In the genomic region with DNA sequence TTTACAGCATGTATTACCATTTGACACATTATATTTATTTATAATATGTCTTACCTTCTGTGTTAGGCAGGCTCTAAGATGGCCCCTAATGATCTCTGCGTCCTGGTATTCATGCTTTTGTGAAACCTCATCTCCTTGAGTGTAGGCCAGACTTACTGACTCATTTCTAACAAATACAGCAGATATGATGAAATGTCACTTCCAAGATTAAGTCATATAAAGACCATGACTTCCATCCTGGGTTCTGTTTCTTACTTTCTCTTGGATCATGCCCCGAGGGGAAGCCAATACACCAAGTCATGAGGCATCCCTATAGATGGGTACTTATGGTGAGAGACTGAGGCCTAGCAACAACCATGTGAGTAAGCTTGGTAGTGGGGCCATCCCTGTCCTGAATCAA, we compare ENCODE assay signal across 20 cellular contexts. TPM values are rescaled to one million over a fixed set of nuclear protein-coding genes. Genes with fewer than 3 reads are reported as not detected.
DNase-seq lines count a peak whose midpoint lies in the region; ATAC-seq, FAIRE-seq and TF ChIP-seq lines count a peak whose summit lies in the region.
"Had no signal": no experiment of that assay in that cellular context is flagged by ENCODE, and none has a peak within 500 bp of the region (broad histone marks: within the 10 kb centered on the region; RNA-seq: fewer than 3 reads in every experiment).

No MANE protein-coding gene starts in this region.

- H3K4me1 ChIP-seq in astrocyte (ENCODE audit: insufficient read depth, low read length) (no peaks in the 10 kb centered on the region), foreskin keratinocyte (no peaks in the 10 kb centered on the region)
- H3K4me1 ChIP-seq in naive thymus-derived CD4-positive, alpha-beta T cell (ENCODE audit: control insufficient read depth in 2 of 2, insufficient read depth in 2 of 2, low read length in 2 of 2): no peaks in the 10 kb centered on the region

- no peak overlapping the region for H3K9ac ChIP-seq in astrocyte (ENCODE audit: low read length)
- H3K9ac ChIP-seq: BLaER1 treated with 17β-estradiol and CSF1 and Interleukin-3, amounts not matched to agents 10 nM and 100 nM had no signal

- H3K27ac ChIP-seq in astrocyte (ENCODE audit: low read depth, low read length): peak overlapping the region; percentile 69
- H3K27ac ChIP-seq in foreskin keratinocyte: no peak overlapping the region
- no peak overlapping the region for H3K27ac ChIP-seq in naive thymus-derived CD4-positive, alpha-beta T cell (ENCODE audit: low read depth, low read length)
- H3K27ac ChIP-seq: coronary artery, vagina had no signal

- CTCF ChIA-PET in AG04449 (lab: Yijun Ruan, JAX): no interaction called here
- CTCF ChIA-PET in activated CD4-positive, alpha-beta T cell treated with anti-CD3 and anti-CD28 coated beads, Interleukin-2, amount 10 ng/mL, durations not matched to agents 7 days and 5 days (lab: Charles Lee): no interaction called here
- CTCF ChIA-PET in naive thymus-derived CD4-positive, alpha-beta T cell (lab: Charles Lee): interaction anchor here (0.6 kb wide), 1 partner anchor 9 kb away, joined by 3 read pairs; no protein-coding TSS in a partner anchor

- H3K27ac Mint-ChIP-seq in HFFc6: peak overlapping the region; percentile 92
- peak overlapping the region; percentile 82 for H3K27ac Mint-ChIP-seq in astrocyte (ENCODE audit: unreplicated experiment)
- no peak overlapping the region for H3K27ac Mint-ChIP-seq in activated CD4-positive, alpha-beta T cell treated with anti-CD3 and anti-CD28 coated beads, Interleukin-2, amount 10 ng/mL, durations not matched to agents 7 days and 5 days
- no peak overlapping the region for H3K27ac Mint-ChIP-seq in naive thymus-derived CD4-positive, alpha-beta T cell
- H3K27ac Mint-ChIP-seq in activated T-helper 1 cell treated with anti-CD3 and anti-CD28 coated beads, Interleukin-12 subunit alpha, Interleukin-12 subunit beta, Interleukin-2, Interleukin-4 antibody, amounts not matched to agents 30 ng/mL and 10 ng/mL and 1 ng/mL, durations not matched to agents 14 hours and 24 hours and 36 hours: no peak overlapping the region
- H3K27ac Mint-ChIP-seq: progenitor cell of endocrine pancreas had no signal

- H3K27me3 Mint-ChIP-seq in HFFc6 (ENCODE audit: insufficient read depth): no peaks in the 10 kb centered on the region
- no peaks in the 10 kb centered on the region for H3K27me3 Mint-ChIP-seq in astrocyte (ENCODE audit: low read depth, unreplicated experiment)
- no peaks in the 10 kb centered on the region for H3K27me3 Mint-ChIP-seq in activated CD4-positive, alpha-beta T cell treated with anti-CD3 and anti-CD28 coated beads, Interleukin-2, amount 10 ng/mL, durations not matched to agents 7 days and 5 days
- H3K27me3 Mint-ChIP-seq in naive thymus-derived CD4-positive, alpha-beta T cell: peaks cover 0 to 3% (median 0%) of the 10 kb centered on the region in 5 donors
- peaks cover 3% of the 10 kb centered on the region for H3K27me3 Mint-ChIP-seq in activated T-helper 1 cell treated with anti-CD3 and anti-CD28 coated beads, Interleukin-12 subunit alpha, Interleukin-12 subunit beta, Interleukin-2, Interleukin-4 antibody, amounts not matched to agents 30 ng/mL and 10 ng/mL and 1 ng/mL, durations not matched to agents 14 hours and 24 hours and 36 hours (ENCODE audit: insufficient read depth)
- H3K27me3 Mint-ChIP-seq: progenitor cell of endocrine pancreas had no signal

- H2AFZ ChIP-seq in astrocyte (ENCODE audit: low read depth, low read length): no peak overlapping the region

- H3K36me3 Mint-ChIP-seq in HFFc6 (ENCODE audit: low read depth) (peaks cover 31% of the 10 kb centered on the region), astrocyte (ENCODE audit: low read depth, unreplicated experiment) (peaks cover 8% of the 10 kb centered on the region)
- peaks cover 5% of the 10 kb centered on the region for H3K36me3 Mint-ChIP-seq in activated CD4-positive, alpha-beta T cell treated with anti-CD3 and anti-CD28 coated beads, Interleukin-2, amount 10 ng/mL, durations not matched to agents 7 days and 5 days (ENCODE audit: low read depth)
- peaks cover 5 to 33% (median 14%) of the 10 kb centered on the region in 5 donors for H3K36me3 Mint-ChIP-seq in naive thymus-derived CD4-positive, alpha-beta T cell
- peaks cover 4% of the 10 kb centered on the region for H3K36me3 Mint-ChIP-seq in activated T-helper 1 cell treated with anti-CD3 and anti-CD28 coated beads, Interleukin-12 subunit alpha, Interleukin-12 subunit beta, Interleukin-2, Interleukin-4 antibody, amounts not matched to agents 30 ng/mL and 10 ng/mL and 1 ng/mL, durations not matched to agents 14 hours and 24 hours and 36 hours (ENCODE audit: low read depth)

- peaks cover 63% of the 10 kb centered on the region for H3K79me2 ChIP-seq in astrocyte (ENCODE audit: insufficient read depth, low read length)

- TF ChIP-seq CTCF in AG04449 (IDR thresholded peaks at IDR 0.05; ENCODE audit: insufficient read depth, low read length, missing control alignments) (no peak), HFFc6 (IDR thresholded peaks at IDR 0.05) (no peak), astrocyte (IDR thresholded peaks at IDR 0.05; ENCODE audit: insufficient read depth, low read depth, low read length) (no peak), foreskin keratinocyte (conservative IDR thresholded peaks at IDR 0.05) (no peak)

- H3K9me3 Mint-ChIP-seq in HFFc6 (peaks cover 13% of the 10 kb centered on the region), astrocyte (ENCODE audit: unreplicated experiment) (peaks cover 16% of the 10 kb centered on the region)
- peaks cover 12% of the 10 kb centered on the region for H3K9me3 Mint-ChIP-seq in activated CD4-positive, alpha-beta T cell treated with anti-CD3 and anti-CD28 coated beads, Interleukin-2, amount 10 ng/mL, durations not matched to agents 7 days and 5 days
- peaks cover 4 to 18% (median 11%) of the 10 kb centered on the region in 11 donors for H3K9me3 Mint-ChIP-seq in naive thymus-derived CD4-positive, alpha-beta T cell
- peaks cover 16% of the 10 kb centered on the region for H3K9me3 Mint-ChIP-seq in activated T-helper 1 cell treated with anti-CD3 and anti-CD28 coated beads, Interleukin-12 subunit alpha, Interleukin-12 subunit beta, Interleukin-2, Interleukin-4 antibody, amounts not matched to agents 30 ng/mL and 10 ng/mL and 1 ng/mL, durations not matched to agents 14 hours and 24 hours and 36 hours

- H3K4me1 Mint-ChIP-seq in HFFc6 (ENCODE audit: low read depth): peaks cover 50% of the 10 kb centered on the region
- peaks cover 7% of the 10 kb centered on the region for H3K4me1 Mint-ChIP-seq in astrocyte (ENCODE audit: low read depth, unreplicated experiment)
- H3K4me1 Mint-ChIP-seq in activated CD4-positive, alpha-beta T cell treated with anti-CD3 and anti-CD28 coated beads, Interleukin-2, amount 10 ng/mL, durations not matched to agents 7 days and 5 days: no peaks in the 10 kb centered on the region
- H3K4me1 Mint-ChIP-seq in naive thymus-derived CD4-positive, alpha-beta T cell: no peaks in the 10 kb centered on the region
- no peaks in the 10 kb centered on the region for H3K4me1 Mint-ChIP-seq in activated T-helper 1 cell treated with anti-CD3 and anti-CD28 coated beads, Interleukin-12 subunit alpha, Interleukin-12 subunit beta, Interleukin-2, Interleukin-4 antibody, amounts not matched to agents 30 ng/mL and 10 ng/mL and 1 ng/mL, durations not matched to agents 14 hours and 24 hours and 36 hours (ENCODE audit: low read depth)

- peaks cover under 1% of the 10 kb centered on the region for H4K20me1 ChIP-seq in astrocyte (ENCODE audit: insufficient read depth, low read length)
- H4K20me1 ChIP-seq: BLaER1 treated with 17β-estradiol and CSF1 and Interleukin-3, amounts not matched to agents 10 nM and 100 nM had no signal

- intact Hi-C loops in naive thymus-derived CD4-positive, alpha-beta T cell (cut with micrococcal nuclease): no loop called here
- intact Hi-C loops in activated T-helper 1 cell treated with anti-CD3 and anti-CD28 coated beads, Interleukin-12 subunit alpha, Interleukin-12 subunit beta, Interleukin-2, Interleukin-4 antibody, amounts not matched to agents 30 ng/mL and 10 ng/mL and 1 ng/mL, durations not matched to agents 14 hours and 24 hours and 36 hours (cut with micrococcal nuclease): no loop called here

- DNase-seq in AG04449 (ENCODE audit: low read depth, low spot score) (peak; percentile 59), HFFc6 (peak; percentile 92), astrocyte (ENCODE audit: low read depth) (peak; percentile 92), foreskin keratinocyte (peak; percentile 86 to 95)
- DNase-seq in activated CD4-positive, alpha-beta T cell treated with anti-CD3 and anti-CD28 coated beads, Interleukin-2, amount 10 ng/mL, durations not matched to agents 7 days and 5 days: no peak
- no peak for DNase-seq in naive thymus-derived CD4-positive, alpha-beta T cell
- no peak for DNase-seq in activated T-helper 1 cell treated with anti-CD3 and anti-CD28 coated beads, Interleukin-12 subunit alpha, Interleukin-12 subunit beta, Interleukin-2, Interleukin-4 antibody, amounts not matched to agents 30 ng/mL and 10 ng/mL and 1 ng/mL, durations not matched to agents 14 hours and 24 hours and 36 hours (ENCODE audit: low spot score)
- DNase-seq: activated naive CD4-positive, alpha-beta T cell treated with anti-CD3 and anti-CD28 coated beads, Interleukin-2, amount 50 U/mL, for 16 hours; DMS79 treated with DMSO at 0.1 percent for 48 hours; islet precursor cell; KG1; NCI-H2029; NCI-H774; stimulated activated CD4-positive, alpha-beta T cell treated with anti-CD3 and anti-CD28 coated beads, Interleukin-4, amount 100 ng/mL, for 1 hour had no signal

- H3K36me3 ChIP-seq in astrocyte (ENCODE audit: insufficient read depth, low read length): peaks cover 2% of the 10 kb centered on the region
- H3K36me3 ChIP-seq in naive thymus-derived CD4-positive, alpha-beta T cell (ENCODE audit: control insufficient read depth in 2 of 3, insufficient read depth in 3 of 3, low read length in 3 of 3): no peaks in the 10 kb centered on the region
- H3K36me3 ChIP-seq: vagina had no signal

- no peaks in the 10 kb centered on the region for H3K9me3 ChIP-seq in astrocyte (ENCODE audit: insufficient read depth, low read depth, low read length)
- H3K9me3 ChIP-seq in naive thymus-derived CD4-positive, alpha-beta T cell (ENCODE audit: control insufficient read depth in 2 of 3, low read length in 3 of 3): peaks cover 0 to 10% (median 0%) of the 10 kb centered on the region in 3 experiments
- H3K9me3 ChIP-seq: vagina had no signal

- no peak overlapping the region for H3K4me3 ChIP-seq in AG04449 (ENCODE audit: low read depth, low read length)
- no peak overlapping the region for H3K4me3 ChIP-seq in astrocyte (ENCODE audit: insufficient read depth, low read depth, low read length)
- H3K4me3 ChIP-seq in naive thymus-derived CD4-positive, alpha-beta T cell (ENCODE audit: low read length): no peak overlapping the region
- H3K4me3 ChIP-seq: BLaER1 treated with 17β-estradiol and CSF1 and Interleukin-3, amounts not matched to agents 10 nM and 100 nM; coronary artery; vagina had no signal

- no peaks in the 10 kb centered on the region for H3K27me3 ChIP-seq in astrocyte (ENCODE audit: insufficient read depth, low read length)
- H3K27me3 ChIP-seq in foreskin keratinocyte: no peaks in the 10 kb centered on the region
- H3K27me3 ChIP-seq in naive thymus-derived CD4-positive, alpha-beta T cell (ENCODE audit: control insufficient read depth in 2 of 2, insufficient read depth in 2 of 2, low read length in 2 of 2): no peaks in the 10 kb centered on the region
- H3K27me3 ChIP-seq: BLaER1 treated with 17β-estradiol and CSF1 and Interleukin-3, amounts not matched to agents 10 nM and 100 nM; vagina had no signal

- peak overlapping the region; percentile 12 for H3K4me2 ChIP-seq in astrocyte (ENCODE audit: low read length)
- H3K4me2 ChIP-seq: BLaER1 treated with 17β-estradiol and CSF1 and Interleukin-3, amounts not matched to agents 10 nM and 100 nM had no signal

- POLR2A ChIA-PET in AG04449 (lab: Yijun Ruan, JAX): no interaction called here
- POLR2A ChIA-PET in activated CD4-positive, alpha-beta T cell treated with anti-CD3 and anti-CD28 coated beads, Interleukin-2, amount 10 ng/mL, durations not matched to agents 7 days and 5 days (lab: Charles Lee): no interaction called here
- POLR2A ChIA-PET in naive thymus-derived CD4-positive, alpha-beta T cell (lab: Charles Lee): no interaction called here

- H3K4me3 Mint-ChIP-seq in HFFc6 (peak overlapping the region; percentile 12), astrocyte (ENCODE audit: unreplicated experiment) (no peak overlapping the region)
- H3K4me3 Mint-ChIP-seq in activated CD4-positive, alpha-beta T cell treated with anti-CD3 and anti-CD28 coated beads, Interleukin-2, amount 10 ng/mL, durations not matched to agents 7 days and 5 days: no peak overlapping the region
- no peak overlapping the region for H3K4me3 Mint-ChIP-seq in naive thymus-derived CD4-positive, alpha-beta T cell
- H3K4me3 Mint-ChIP-seq in activated T-helper 1 cell treated with anti-CD3 and anti-CD28 coated beads, Interleukin-12 subunit alpha, Interleukin-12 subunit beta, Interleukin-2, Interleukin-4 antibody, amounts not matched to agents 30 ng/mL and 10 ng/mL and 1 ng/mL, durations not matched to agents 14 hours and 24 hours and 36 hours: no peak overlapping the region

- ATAC-seq in foreskin keratinocyte (peak; percentile 91), GM21825 (IDR thresholded peaks at IDR 0.05; ENCODE audit: unreplicated experiment) (no peak)
- no peak for ATAC-seq in naive thymus-derived CD4-positive, alpha-beta T cell
- ATAC-seq: Right ventricle myocardium inferior had no signal

- no peak for FAIRE-seq in astrocyte (lab: Jason Lieb, UNC)

RNA-seq across cellular contexts. Expression of a gene that starts 30.2 kb away (rescaled TPM):
- total RNA-seq in HFFc6 (2021; fragmentation: NEBNext Ultra II Directional; extraction: Animal tissue kit (Norgen Biotek cat#: 25700)): 10 to 100 TPM; 64.1 to 80.1 (median 72.0) TPM
- total RNA-seq in astrocyte (32.7 and 41.6 TPM in 2 replicates), foreskin keratinocyte (20.3 and 22.4 TPM in 2 replicates)
- 9.0 and 9.2 TPM in 2 replicates for polyA plus RNA-seq in foreskin keratinocyte
- total RNA-seq in activated CD4-positive, alpha-beta T cell treated with anti-CD3 and anti-CD28 coated beads, Interleukin-2, amount 10 ng/mL, durations not matched to agents 7 days and 5 days: 10 to 100 TPM in 1 of 2 experiments, 1 to 10 TPM in 1; 8.6 to 10.2 TPM
- total RNA-seq in naive thymus-derived CD4-positive, alpha-beta T cell: 10 to 100 TPM in 2 of 5 experiments, 1 to 10 TPM in 3; 7.9 to 12.8 (median 9.8) TPM
- polyA plus RNA-seq in naive thymus-derived CD4-positive, alpha-beta T cell: 1 to 10 TPM; 6.6 to 6.9 TPM
- 9.5 and 11.9 TPM in 2 replicates for total RNA-seq in activated T-helper 1 cell treated with anti-CD3 and anti-CD28 coated beads, Interleukin-12 subunit alpha, Interleukin-12 subunit beta, Interleukin-2, Interleukin-4 antibody, amounts not matched to agents 30 ng/mL and 10 ng/mL and 1 ng/mL, durations not matched to agents 14 hours and 24 hours and 36 hours

RNA-seq across cellular contexts. Expression of a gene that starts 53.3 kb away (rescaled TPM):
- 10 to 100 TPM; 11.9 to 14.2 (median 13.2) TPM for total RNA-seq in HFFc6 (2021; fragmentation: NEBNext Ultra II Directional; extraction: Animal tissue kit (Norgen Biotek cat#: 25700))
- total RNA-seq in astrocyte: 18.0 and 19.6 TPM in 2 replicates
- total RNA-seq in foreskin keratinocyte: 14.6 and 16.9 TPM in 2 replicates
- polyA plus RNA-seq in foreskin keratinocyte: 9.2 and 9.6 TPM in 2 replicates
- 1 to 10 TPM; 4.3 to 4.6 TPM for total RNA-seq in activated CD4-positive, alpha-beta T cell treated with anti-CD3 and anti-CD28 coated beads, Interleukin-2, amount 10 ng/mL, durations not matched to agents 7 days and 5 days
- total RNA-seq in naive thymus-derived CD4-positive, alpha-beta T cell: 1 to 10 TPM in 2 of 5 experiments, under 1 TPM in 3; 0.37 to 3.0 (median 0.84) TPM
- under 1 TPM in 1 of 2 donors, not detected in 1; 0.10 TPM for polyA plus RNA-seq in naive thymus-derived CD4-positive, alpha-beta T cell
- total RNA-seq in activated T-helper 1 cell treated with anti-CD3 and anti-CD28 coated beads, Interleukin-12 subunit alpha, Interleukin-12 subunit beta, Interleukin-2, Interleukin-4 antibody, amounts not matched to agents 30 ng/mL and 10 ng/mL and 1 ng/mL, durations not matched to agents 14 hours and 24 hours and 36 hours: 1.1 and 1.4 TPM in 2 replicates

Comparison
In these comparisons a context has a peak if more than half of its experiments do, and no peak if none do; other contexts are left out.
1. DNase-seq: peak in AG04449 (single experiment), HFFc6 (single experiment), astrocyte (single experiment) and foreskin keratinocyte (2 of 2); none in activated CD4-positive, alpha-beta T cell treated with anti-CD3 and anti-CD28 coated beads, Interleukin-2, amount 10 ng/mL, durations not matched to agents 7 days and 5 days (single experiment), naive thymus-derived CD4-positive, alpha-beta T cell (0 of 9) and activated T-helper 1 cell treated with anti-CD3 and anti-CD28 coated beads, Interleukin-12 subunit alpha, Interleukin-12 subunit beta, Interleukin-2, Interleukin-4 antibody, amounts not matched to agents 30 ng/mL and 10 ng/mL and 1 ng/mL, durations not matched to agents 14 hours and 24 hours and 36 hours (single experiment).
2. H3K27ac Mint-ChIP-seq: peak in HFFc6 (single experiment) and astrocyte (single experiment); none in activated CD4-positive, alpha-beta T cell treated with anti-CD3 and anti-CD28 coated beads, Interleukin-2, amount 10 ng/mL, durations not matched to agents 7 days and 5 days (single experiment), naive thymus-derived CD4-positive, alpha-beta T cell (0 of 9) and activated T-helper 1 cell treated with anti-CD3 and anti-CD28 coated beads, Interleukin-12 subunit alpha, Interleukin-12 subunit beta, Interleukin-2, Interleukin-4 antibody, amounts not matched to agents 30 ng/mL and 10 ng/mL and 1 ng/mL, durations not matched to agents 14 hours and 24 hours and 36 hours (single experiment).